Comparison of ENCODE assay signal across 1 cellular context in genomic region chr3:72951259-72951722, GRCh38.
TF ChIP-seq lines count a peak whose summit lies in the region.

No MANE protein-coding gene starts in this region.

TF ChIP-seq in HEK293, 187 proteins besides CTCF, POLR2A, EP300 and RAD21 (continued from another document):
- TF ChIP-seq, protein P1, sequence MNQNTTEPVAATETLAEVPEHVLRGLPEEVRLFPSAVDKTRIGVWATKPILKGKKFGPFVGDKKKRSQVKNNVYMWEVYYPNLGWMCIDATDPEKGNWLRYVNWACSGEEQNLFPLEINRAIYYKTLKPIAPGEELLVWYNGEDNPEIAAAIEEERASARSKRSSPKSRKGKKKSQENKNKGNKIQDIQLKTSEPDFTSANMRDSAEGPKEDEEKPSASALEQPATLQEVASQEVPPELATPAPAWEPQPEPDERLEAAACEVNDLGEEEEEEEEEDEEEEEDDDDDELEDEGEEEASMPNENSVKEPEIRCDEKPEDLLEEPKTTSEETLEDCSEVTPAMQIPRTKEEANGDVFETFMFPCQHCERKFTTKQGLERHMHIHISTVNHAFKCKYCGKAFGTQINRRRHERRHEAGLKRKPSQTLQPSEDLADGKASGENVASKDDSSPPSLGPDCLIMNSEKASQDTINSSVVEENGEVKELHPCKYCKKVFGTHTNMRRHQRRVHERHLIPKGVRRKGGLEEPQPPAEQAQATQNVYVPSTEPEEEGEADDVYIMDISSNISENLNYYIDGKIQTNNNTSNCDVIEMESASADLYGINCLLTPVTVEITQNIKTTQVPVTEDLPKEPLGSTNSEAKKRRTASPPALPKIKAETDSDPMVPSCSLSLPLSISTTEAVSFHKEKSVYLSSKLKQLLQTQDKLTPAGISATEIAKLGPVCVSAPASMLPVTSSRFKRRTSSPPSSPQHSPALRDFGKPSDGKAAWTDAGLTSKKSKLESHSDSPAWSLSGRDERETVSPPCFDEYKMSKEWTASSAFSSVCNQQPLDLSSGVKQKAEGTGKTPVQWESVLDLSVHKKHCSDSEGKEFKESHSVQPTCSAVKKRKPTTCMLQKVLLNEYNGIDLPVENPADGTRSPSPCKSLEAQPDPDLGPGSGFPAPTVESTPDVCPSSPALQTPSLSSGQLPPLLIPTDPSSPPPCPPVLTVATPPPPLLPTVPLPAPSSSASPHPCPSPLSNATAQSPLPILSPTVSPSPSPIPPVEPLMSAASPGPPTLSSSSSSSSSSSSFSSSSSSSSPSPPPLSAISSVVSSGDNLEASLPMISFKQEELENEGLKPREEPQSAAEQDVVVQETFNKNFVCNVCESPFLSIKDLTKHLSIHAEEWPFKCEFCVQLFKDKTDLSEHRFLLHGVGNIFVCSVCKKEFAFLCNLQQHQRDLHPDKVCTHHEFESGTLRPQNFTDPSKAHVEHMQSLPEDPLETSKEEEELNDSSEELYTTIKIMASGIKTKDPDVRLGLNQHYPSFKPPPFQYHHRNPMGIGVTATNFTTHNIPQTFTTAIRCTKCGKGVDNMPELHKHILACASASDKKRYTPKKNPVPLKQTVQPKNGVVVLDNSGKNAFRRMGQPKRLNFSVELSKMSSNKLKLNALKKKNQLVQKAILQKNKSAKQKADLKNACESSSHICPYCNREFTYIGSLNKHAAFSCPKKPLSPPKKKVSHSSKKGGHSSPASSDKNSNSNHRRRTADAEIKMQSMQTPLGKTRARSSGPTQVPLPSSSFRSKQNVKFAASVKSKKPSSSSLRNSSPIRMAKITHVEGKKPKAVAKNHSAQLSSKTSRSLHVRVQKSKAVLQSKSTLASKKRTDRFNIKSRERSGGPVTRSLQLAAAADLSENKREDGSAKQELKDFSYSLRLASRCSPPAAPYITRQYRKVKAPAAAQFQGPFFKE (tag by site-specific recombination; IDR thresholded peaks at IDR 0.05; ENCODE audit: borderline replicate concordance), result no peak
- TF ChIP-seq ZNF146 (tag by site-specific recombination; IDR thresholded peaks at IDR 0.05) (no peak), ZNF664 (tag by site-specific recombination; IDR thresholded peaks at IDR 0.05) (peak; percentile 91), OSR2 (tag by site-specific recombination; IDR thresholded peaks at IDR 0.05) (peak; percentile 45), ZFP37 (tag by site-specific recombination; IDR thresholded peaks at IDR 0.05) (no peak), ZNF366 (tag by site-specific recombination; conservative IDR thresholded peaks at IDR 0.05) (peak; percentile 38; the same call in 1 of the 2 replicates), ZNF610 (tag by site-specific recombination; IDR thresholded peaks at IDR 0.05; ENCODE audit: borderline replicate concordance) (no peak)
TF ChIP-seq in HEK293: peak in this region for 6.
